ENCODE assay signal across 17 cellular contexts in the genomic region with DNA sequence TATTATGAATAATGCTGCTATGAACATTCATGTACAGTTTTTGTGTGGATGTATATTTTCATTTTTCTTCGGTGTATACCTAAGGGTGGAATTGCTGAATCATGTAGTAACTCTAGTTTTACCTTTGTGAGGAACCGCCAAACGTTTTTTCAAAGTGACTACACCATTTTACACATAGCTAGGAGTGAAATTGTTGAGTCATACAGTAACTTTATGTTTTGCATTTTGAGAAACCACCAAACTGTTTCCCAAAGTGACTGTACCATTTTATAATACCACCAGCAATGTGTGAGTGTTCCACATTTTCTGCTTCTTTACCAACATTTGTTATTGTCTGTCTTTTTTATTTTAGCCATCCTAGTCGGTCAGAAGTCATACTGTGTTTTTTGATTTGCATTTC. TPM values are rescaled to one million over a fixed set of nuclear protein-coding genes. Genes with fewer than 3 reads are reported as not detected.
A peak's percentile ranks its signal among the peaks of the same experiment; 100 is the strongest.
DNase-seq lines count a peak whose midpoint lies in the region; ATAC-seq, FAIRE-seq and TF ChIP-seq lines count a peak whose summit lies in the region.
"Had no signal": no experiment of that assay in that cellular context is flagged by ENCODE, and none has a peak within 500 bp of the region (broad histone marks: within the 10 kb centered on the region; RNA-seq: fewer than 3 reads in every experiment).

No MANE protein-coding gene starts in this region.

- H3K9me3 ChIP-seq in right atrium auricular region (no peaks in the 10 kb centered on the region), sigmoid colon (no peaks in the 10 kb centered on the region)

- ATAC-seq in activated CD8-positive, alpha-beta T cell treated with anti-CD3 and anti-CD28 coated beads for 36 hours, result peak; percentile 34
- no peak for ATAC-seq in activated CD8-positive, alpha-beta T cell treated with anti-CD3 and anti-CD28 coated beads, Interleukin-2, amount 10 ng/mL, durations not matched to agents 7 days and 5 days
- ATAC-seq in GM21576 (IDR thresholded peaks at IDR 0.05; ENCODE audit: unreplicated experiment) (peak; percentile 90), HG03103 (IDR thresholded peaks at IDR 0.05; ENCODE audit: low read depth, unreplicated experiment) (peak; percentile 48)

- 61% methylated on average over 4 of the region's 4 CpGs for WGBS in sigmoid colon, 2 donors

- no peak for FAIRE-seq in HTR-8/SVneo (lab: Jason Lieb, UNC)
- FAIRE-seq: endothelial cell of umbilical vein had no signal

- no peak overlapping the region for H3K4me3 Mint-ChIP-seq in activated CD8-positive, alpha-beta T cell treated with anti-CD3 and anti-CD28 coated beads for 36 hours
- H3K4me3 Mint-ChIP-seq in activated CD8-positive, alpha-beta T cell treated with anti-CD3 and anti-CD28 coated beads, Interleukin-2, amount 10 ng/mL, durations not matched to agents 7 days and 5 days, result no peak overlapping the region
- H3K4me3 Mint-ChIP-seq: naive B cell; stimulated activated naive CD8-positive, alpha-beta T cell treated with anti-CD3 and anti-CD28 coated beads, Interleukin-15, Interleukin-2, amounts not matched to agents 100 ng/mL and 50 ng/mL, for 24 hours had no signal

- H3K4me1 ChIP-seq in right atrium auricular region, result no peaks in the 10 kb centered on the region
- H3K4me1 ChIP-seq in sigmoid colon, result no peaks in the 10 kb centered on the region

- H3K36me3 Mint-ChIP-seq in activated CD8-positive, alpha-beta T cell treated with anti-CD3 and anti-CD28 coated beads for 36 hours (ENCODE audit: low read depth), result no peaks in the 10 kb centered on the region
- no peaks in the 10 kb centered on the region for H3K36me3 Mint-ChIP-seq in activated CD8-positive, alpha-beta T cell treated with anti-CD3 and anti-CD28 coated beads, Interleukin-2, amount 10 ng/mL, durations not matched to agents 7 days and 5 days (ENCODE audit: low read depth)
- H3K36me3 Mint-ChIP-seq: naive B cell had no signal

- intact Hi-C loops in activated CD8-positive, alpha-beta T cell treated with anti-CD3 and anti-CD28 coated beads for 36 hours (cut with micrococcal nuclease), result loop anchor here (10.0 kb wide), 1 partner anchor 151 kb away; no protein-coding TSS in a partner anchor
- intact Hi-C loops in sigmoid colon (cut with DNase I), result no loop called here

- DNase-seq in activated CD8-positive, alpha-beta T cell treated with anti-CD3 and anti-CD28 coated beads for 36 hours, result no peak
- no peak for DNase-seq in activated CD8-positive, alpha-beta T cell treated with anti-CD3 and anti-CD28 coated beads, Interleukin-2, amount 10 ng/mL, durations not matched to agents 7 days and 5 days
- DNase-seq in epithelial cell of esophagus (ENCODE audit: low read depth) (peak; percentile 69), right atrium auricular region (ENCODE audit: low spot score) (no peak), HTR-8/SVneo (ENCODE audit: insufficient read length, low spot score) (no peak), sigmoid colon (no peak)
- DNase-seq: activated CD4-positive, alpha-beta T cell treated with anti-CD3 and anti-CD28 coated beads for 1 hour; anterior cingulate cortex; EL; naive B cell; NCI-H1694; stimulated activated CD4-positive, alpha-beta T cell treated with anti-CD3 and anti-CD28 coated beads, Interleukin-12 subunit alpha, Interleukin-12 subunit beta, amount 100 ng/mL, for 4 hours had no signal

- CTCF ChIA-PET in activated CD8-positive, alpha-beta T cell treated with anti-CD3 and anti-CD28 coated beads for 36 hours (lab: Charles Lee), result no interaction called here
- CTCF ChIA-PET in activated CD8-positive, alpha-beta T cell treated with anti-CD3 and anti-CD28 coated beads, Interleukin-2, amount 10 ng/mL, durations not matched to agents 7 days and 5 days (lab: Charles Lee), result no interaction called here

- peaks cover 4% of the 10 kb centered on the region for H3K4me1 Mint-ChIP-seq in activated CD8-positive, alpha-beta T cell treated with anti-CD3 and anti-CD28 coated beads for 36 hours (ENCODE audit: low read depth)
- H3K4me1 Mint-ChIP-seq in activated CD8-positive, alpha-beta T cell treated with anti-CD3 and anti-CD28 coated beads, Interleukin-2, amount 10 ng/mL, durations not matched to agents 7 days and 5 days (ENCODE audit: low read depth), result no peaks in the 10 kb centered on the region

- no peak overlapping the region for H3K27ac ChIP-seq in right atrium auricular region
- H3K27ac ChIP-seq in sigmoid colon, result no peak overlapping the region

- H3K27ac Mint-ChIP-seq in activated CD8-positive, alpha-beta T cell treated with anti-CD3 and anti-CD28 coated beads for 36 hours, result no peak overlapping the region
- no peak overlapping the region for H3K27ac Mint-ChIP-seq in activated CD8-positive, alpha-beta T cell treated with anti-CD3 and anti-CD28 coated beads, Interleukin-2, amount 10 ng/mL, durations not matched to agents 7 days and 5 days
- H3K27ac Mint-ChIP-seq: naive B cell; stimulated activated naive CD8-positive, alpha-beta T cell treated with anti-CD3 and anti-CD28 coated beads, Interleukin-15, Interleukin-2, amounts not matched to agents 100 ng/mL and 50 ng/mL, for 24 hours had no signal

- peaks cover 33% of the 10 kb centered on the region for H3K27me3 Mint-ChIP-seq in activated CD8-positive, alpha-beta T cell treated with anti-CD3 and anti-CD28 coated beads for 36 hours
- peaks cover 31% of the 10 kb centered on the region for H3K27me3 Mint-ChIP-seq in activated CD8-positive, alpha-beta T cell treated with anti-CD3 and anti-CD28 coated beads, Interleukin-2, amount 10 ng/mL, durations not matched to agents 7 days and 5 days (ENCODE audit: low read depth)

- H3K27me3 ChIP-seq in right atrium auricular region, result no peaks in the 10 kb centered on the region
- peaks cover 0 to 22% (median 0%) of the 10 kb centered on the region in 3 donors for H3K27me3 ChIP-seq in sigmoid colon

- TF ChIP-seq EP300 in sigmoid colon (IDR thresholded peaks at IDR 0.05), result no peak

- TF ChIP-seq CTCF in activated CD8-positive, alpha-beta T cell treated with anti-CD3 and anti-CD28 coated beads for 36 hours (IDR thresholded peaks at IDR 0.05), result no peak
- TF ChIP-seq CTCF in epithelial cell of esophagus (IDR thresholded peaks at IDR 0.05; ENCODE audit: insufficient read depth, low read depth, low read length, missing control alignments) (no peak), right atrium auricular region (IDR thresholded peaks at IDR 0.05) (no peak), sigmoid colon (IDR thresholded peaks at IDR 0.05) (no peak)

- TF ChIP-seq POLR2A in sigmoid colon (IDR thresholded peaks at IDR 0.05), result no peak

- POLR2A ChIA-PET in activated CD8-positive, alpha-beta T cell treated with anti-CD3 and anti-CD28 coated beads for 36 hours (lab: Charles Lee), result no interaction called here
- POLR2A ChIA-PET in activated CD8-positive, alpha-beta T cell treated with anti-CD3 and anti-CD28 coated beads, Interleukin-2, amount 10 ng/mL, durations not matched to agents 7 days and 5 days (lab: Charles Lee), result no interaction called here

- no peaks in the 10 kb centered on the region for H3K36me3 ChIP-seq in right atrium auricular region
- no peaks in the 10 kb centered on the region for H3K36me3 ChIP-seq in sigmoid colon

- H3K9me3 Mint-ChIP-seq in activated CD8-positive, alpha-beta T cell treated with anti-CD3 and anti-CD28 coated beads for 36 hours, result no peaks in the 10 kb centered on the region
- H3K9me3 Mint-ChIP-seq in activated CD8-positive, alpha-beta T cell treated with anti-CD3 and anti-CD28 coated beads, Interleukin-2, amount 10 ng/mL, durations not matched to agents 7 days and 5 days (ENCODE audit: insufficient read depth), result no peaks in the 10 kb centered on the region
- H3K9me3 Mint-ChIP-seq: stimulated activated naive CD8-positive, alpha-beta T cell treated with anti-CD3 and anti-CD28 coated beads, Interleukin-15, Interleukin-2, amounts not matched to agents 100 ng/mL and 50 ng/mL, for 24 hours had no signal

- H3K4me3 ChIP-seq in epithelial cell of esophagus (ENCODE audit: low read length) (no peak overlapping the region), right atrium auricular region (no peak overlapping the region), sigmoid colon (no peak overlapping the region)

RNA-seq across cellular contexts. Expression of gene TPH2, which starts 3.1 kb away (rescaled TPM):
- not detected for total RNA-seq in activated CD8-positive, alpha-beta T cell treated with anti-CD3 and anti-CD28 coated beads for 36 hours
- total RNA-seq in activated CD8-positive, alpha-beta T cell treated with anti-CD3 and anti-CD28 coated beads, Interleukin-2, amount 10 ng/mL, durations not matched to agents 7 days and 5 days, result not detected
- total RNA-seq in right atrium auricular region, result not detected
- total RNA-seq in sigmoid colon, result under 1 TPM in 3 of 4 donors, not detected in 1; 0.14 to 0.55 (median 0.36) TPM
- polyA plus RNA-seq in sigmoid colon, result not detected
- total RNA-seq: endothelial cell of umbilical vein, RPMI7951 had no signal
- polyA plus RNA-seq: endothelial cell of umbilical vein had no signal
